Comparison of ENCODE assay signal across 21 cellular contexts in the genomic region with DNA sequence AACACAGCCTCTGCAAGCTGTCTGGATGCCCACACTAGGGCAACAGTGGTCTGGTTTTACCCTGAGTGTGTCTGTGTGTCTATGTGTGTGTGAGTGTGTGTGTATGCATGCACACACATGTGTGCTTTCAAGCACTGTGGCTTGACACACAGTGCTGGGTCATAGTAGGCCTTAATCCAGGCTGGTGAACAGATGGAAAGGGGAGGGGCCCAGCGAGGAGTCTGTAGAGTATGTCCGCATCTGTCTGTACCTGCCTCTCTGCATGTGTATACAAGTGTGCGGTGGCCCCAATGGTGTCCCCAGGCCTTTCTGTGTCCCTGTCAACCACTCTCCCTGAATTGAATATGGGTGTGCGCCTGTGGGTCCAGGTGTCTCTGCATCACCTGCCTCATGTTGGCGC. TPM values are rescaled to one million over a fixed set of nuclear protein-coding genes. Genes with fewer than 3 reads are reported as not detected.
"Had no signal": no experiment of that assay in that cellular context is flagged by ENCODE, and none has a peak within 500 bp of the region (broad histone marks: within the 10 kb centered on the region; RNA-seq: fewer than 3 reads in every experiment).

No MANE protein-coding gene starts in this region.

- ATAC-seq: right lobe of liver had no signal

- H3K27me3 ChIP-seq: cardiac muscle cell, esophagus squamous epithelium, heart right ventricle, ovary, right lobe of liver, tibial nerve, vagina had no signal

- H3K9me3 ChIP-seq: ovary, right lobe of liver, vagina had no signal

- H3K4me3 ChIP-seq: cardiac muscle cell, esophagus squamous epithelium, heart right ventricle, left ventricle myocardium inferior, ovary, right lobe of liver, tibial nerve, vagina had no signal

- H3K4me1 ChIP-seq: heart right ventricle, left ventricle myocardium inferior, right lobe of liver, tibial nerve, vagina had no signal

- H3K4me3 Mint-ChIP-seq: activated naive CD8-positive, alpha-beta T cell; immature natural killer cell; stimulated activated naive CD8-positive, alpha-beta T cell treated with anti-CD3 and anti-CD28 coated beads, Interleukin-15, Interleukin-2, amounts not matched to agents 100 ng/mL and 50 ng/mL, for 24 hours had no signal

- H3K27ac Mint-ChIP-seq: activated naive CD8-positive, alpha-beta T cell; immature natural killer cell; stimulated activated naive CD8-positive, alpha-beta T cell treated with anti-CD3 and anti-CD28 coated beads, Interleukin-15, Interleukin-2, amounts not matched to agents 100 ng/mL and 50 ng/mL, for 24 hours had no signal

- H3K27me3 Mint-ChIP-seq: activated naive CD8-positive, alpha-beta T cell; stimulated activated naive CD8-positive, alpha-beta T cell treated with anti-CD3 and anti-CD28 coated beads, Interleukin-15, Interleukin-2, amounts not matched to agents 100 ng/mL and 50 ng/mL, for 24 hours had no signal

- H3K4me1 Mint-ChIP-seq: immature natural killer cell had no signal

- FAIRE-seq: endothelial cell of umbilical vein, small intestine had no signal

- H3K27ac ChIP-seq: cardiac muscle cell, esophagus squamous epithelium, heart right ventricle, left ventricle myocardium inferior, ovary, right lobe of liver, tibial nerve, vagina, VCaP had no signal

- DNase-seq: activated CD4-positive, alpha-beta T cell treated with anti-CD3 and anti-CD28 coated beads, Interleukin-2, amount 50 U/mL, for 48 hours; dermis blood vessel endothelial cell; effector memory CD4-positive, alpha-beta T cell; esophagus squamous epithelium; heart right ventricle; immature natural killer cell; kidney glomerular epithelial cell; left ventricle myocardium inferior; ovary; right lobe of liver; small intestine; stimulated activated CD4-positive, alpha-beta T cell treated with anti-CD3 and anti-CD28 coated beads, Interleukin-15, amount 100 ng/mL, for 24 hours; stimulated activated CD4-positive, alpha-beta T cell treated with anti-CD3 and anti-CD28 coated beads, Interleukin-2, amount 100 ng/mL, for 48 hours had no signal

- H3K36me3 ChIP-seq: cardiac muscle cell, heart right ventricle, ovary, right lobe of liver had no signal

RNA-seq across cellular contexts. Expression of gene KCNIP3, which starts 9.3 kb away (rescaled TPM):
- polyA plus RNA-seq: immature natural killer cell, neural cell had no signal

RNA-seq across cellular contexts. Expression of gene PROM2, which starts 13.6 kb away (rescaled TPM):
- polyA plus RNA-seq: immature natural killer cell had no signal
